Comparison of ENCODE assay signal across 9 cellular contexts in genomic region chr18:50507120-50507590, GRCh38. TPM values are rescaled to one million over a fixed set of nuclear protein-coding genes. Genes with fewer than 3 reads are reported as not detected.
DNase-seq lines count a peak whose midpoint lies in the region; ATAC-seq and TF ChIP-seq lines count a peak whose summit lies in the region.
"Had no signal": no experiment of that assay in that cellular context is flagged by ENCODE, and none has a peak within 500 bp of the region (broad histone marks: within the 10 kb centered on the region; RNA-seq: fewer than 3 reads in every experiment).

No MANE protein-coding gene starts in this region.

- no peaks in the 10 kb centered on the region for H3K27me3 Mint-ChIP-seq in endothelial cell (ENCODE audit: unreplicated experiment)
- peaks cover 32 to 43% (median 35%) of the 10 kb centered on the region in 3 donors for H3K27me3 Mint-ChIP-seq in naive B cell

- H3K4me1 Mint-ChIP-seq in endothelial cell (ENCODE audit: unreplicated experiment) = peaks cover 18% of the 10 kb centered on the region
- H3K4me1 Mint-ChIP-seq in naive B cell = no peaks in the 10 kb centered on the region
- H3K4me1 Mint-ChIP-seq: activated B cell treated with CpG ODN at 0.5 μM for 24 hours had no signal

- H3K27ac Mint-ChIP-seq in endothelial cell (ENCODE audit: unreplicated experiment) (peak overlapping the region; percentile 49), naive B cell (no peak overlapping the region)
- H3K27ac Mint-ChIP-seq in activated naive CD4-positive, alpha-beta T cell treated with anti-CD3 and anti-CD28 coated beads, Interleukin-2, amount 50 U/mL, for 72 hours = no peak overlapping the region
- H3K27ac Mint-ChIP-seq: activated B cell treated with CpG ODN at 0.5 μM for 24 hours had no signal

- no peaks in the 10 kb centered on the region for H3K9me3 Mint-ChIP-seq in endothelial cell (ENCODE audit: unreplicated experiment)
- H3K9me3 Mint-ChIP-seq in naive B cell = peaks cover 0 to 15% (median 5%) of the 10 kb centered on the region in 7 donors
- H3K9me3 Mint-ChIP-seq in activated naive CD4-positive, alpha-beta T cell treated with anti-CD3 and anti-CD28 coated beads, Interleukin-2, amount 50 U/mL, for 72 hours = no peaks in the 10 kb centered on the region

- TF ChIP-seq CTCF in endothelial cell (IDR thresholded peaks at IDR 0.05; ENCODE audit: unreplicated experiment) = no peak

- H3K4me3 Mint-ChIP-seq in endothelial cell (ENCODE audit: unreplicated experiment) (no peak overlapping the region), naive B cell (no peak overlapping the region)
- H3K4me3 Mint-ChIP-seq: activated B cell treated with CpG ODN at 0.5 μM for 24 hours had no signal

- DNase-seq in SIG-M5 treated with dmso at 0.1 percent for 504 hours (lab: John Stamatoyannopoulos, UW; ENCODE audit: unreplicated experiment) = peak; percentile 15
- no peak for DNase-seq in SIG-M5 (lab: John Stamatoyannopoulos, UW)
- DNase-seq in NCI-H748 (lab: John Stamatoyannopoulos, UW; ENCODE audit: unreplicated experiment) = peak; percentile 76
- DNase-seq in endothelial cell (ENCODE audit: low spot score) = peak; percentile 63
- peak; percentile 1 for DNase-seq in naive B cell
- no peak for DNase-seq in activated naive CD4-positive, alpha-beta T cell treated with anti-CD3 and anti-CD28 coated beads, Interleukin-2, amount 50 U/mL, for 72 hours (ENCODE audit: low spot score in 2 of 2)
- DNase-seq: activated B cell treated with CpG ODN at 0.5 μM for 24 hours had no signal

- H3K36me3 Mint-ChIP-seq in endothelial cell (ENCODE audit: low read depth, unreplicated experiment) = no peaks in the 10 kb centered on the region
- no peaks in the 10 kb centered on the region for H3K36me3 Mint-ChIP-seq in naive B cell
- no peaks in the 10 kb centered on the region for H3K36me3 Mint-ChIP-seq in activated naive CD4-positive, alpha-beta T cell treated with anti-CD3 and anti-CD28 coated beads, Interleukin-2, amount 50 U/mL, for 72 hours

- ATAC-seq in naive B cell (ENCODE audit: low read depth in 2 of 2) (no peak), GM19463 (IDR thresholded peaks at IDR 0.05; ENCODE audit: unreplicated experiment) (no peak), GM18517 (IDR thresholded peaks at IDR 0.05; ENCODE audit: unreplicated experiment) (no peak)
- no peak for ATAC-seq in activated naive CD4-positive, alpha-beta T cell treated with anti-CD3 and anti-CD28 coated beads, Interleukin-2, amount 50 U/mL, for 72 hours

RNA-seq across cellular contexts. Expression of gene MAPK4, which starts 52.7 kb away (rescaled TPM):
- total RNA-seq in endothelial cell (ENCODE audit: unreplicated experiment) = 0.21 TPM
- polyA plus RNA-seq in naive B cell (ENCODE audit: low read depth in 6 of 6) = not detected
- not detected for total RNA-seq in activated naive CD4-positive, alpha-beta T cell treated with anti-CD3 and anti-CD28 coated beads, Interleukin-2, amount 50 U/mL, for 72 hours
- total RNA-seq: activated B cell treated with CpG ODN at 0.5 μM for 24 hours had no signal

Comparison
In these comparisons a context has a peak if more than half of its experiments do, and no peak if none do; other contexts are left out.
1. DNase-seq: peak in SIG-M5 treated with dmso at 0.1 percent for 504 hours (single experiment), NCI-H748 (single experiment), endothelial cell (single experiment) and naive B cell (single experiment); none in SIG-M5 (single experiment) and activated naive CD4-positive, alpha-beta T cell treated with anti-CD3 and anti-CD28 coated beads, Interleukin-2, amount 50 U/mL, for 72 hours (0 of 2).